Comparison of ENCODE assay signal across 8 cellular contexts in the genomic region with DNA sequence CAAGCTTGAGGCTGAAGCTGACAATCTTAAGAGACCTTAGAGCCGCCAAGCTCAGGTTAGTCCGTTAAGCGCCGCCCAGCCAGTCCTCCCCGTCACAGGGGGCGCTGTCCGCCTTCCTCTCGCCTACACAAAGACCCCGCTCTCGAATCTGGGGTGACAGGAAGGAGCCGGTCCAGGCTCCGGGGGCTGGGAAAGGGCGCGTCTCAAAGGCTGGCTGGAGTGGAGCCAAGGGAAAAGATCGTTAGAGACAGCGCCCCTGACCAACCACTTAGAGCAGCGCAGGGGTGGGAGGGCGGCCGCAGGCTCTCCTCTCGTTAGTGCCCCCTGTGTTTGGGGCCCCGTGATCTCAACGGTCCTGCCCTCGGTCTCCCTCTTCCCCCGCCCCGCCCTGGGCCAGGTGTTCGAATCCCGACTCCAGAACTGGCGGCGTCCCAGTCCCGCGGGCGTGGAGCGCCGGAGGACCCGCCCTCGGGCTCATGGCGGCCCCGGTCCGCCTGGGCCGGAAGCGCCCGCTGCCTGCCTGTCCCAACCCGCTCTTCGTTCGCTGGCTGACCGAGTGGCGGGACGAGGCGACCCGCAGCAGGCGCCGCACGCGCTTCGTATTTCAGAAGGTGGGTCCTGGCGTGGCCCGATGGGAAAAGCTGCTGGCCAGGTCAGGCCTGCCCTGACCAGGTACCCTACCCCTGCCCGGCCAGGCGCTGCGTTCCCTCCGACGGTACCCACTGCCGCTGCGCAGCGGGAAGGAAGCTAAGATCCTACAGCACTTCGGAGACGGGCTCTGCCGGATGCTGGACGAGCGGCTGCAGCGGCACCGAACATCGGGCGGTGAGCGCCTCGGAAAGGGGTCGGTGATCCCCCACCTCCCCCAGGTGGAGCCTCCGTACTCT. TPM values are rescaled to one million over a fixed set of nuclear protein-coding genes. Genes with fewer than 3 reads are reported as not detected.
DNase-seq lines count a peak whose midpoint lies in the region; ATAC-seq lines count a peak whose summit lies in the region.

A gene with protein sequence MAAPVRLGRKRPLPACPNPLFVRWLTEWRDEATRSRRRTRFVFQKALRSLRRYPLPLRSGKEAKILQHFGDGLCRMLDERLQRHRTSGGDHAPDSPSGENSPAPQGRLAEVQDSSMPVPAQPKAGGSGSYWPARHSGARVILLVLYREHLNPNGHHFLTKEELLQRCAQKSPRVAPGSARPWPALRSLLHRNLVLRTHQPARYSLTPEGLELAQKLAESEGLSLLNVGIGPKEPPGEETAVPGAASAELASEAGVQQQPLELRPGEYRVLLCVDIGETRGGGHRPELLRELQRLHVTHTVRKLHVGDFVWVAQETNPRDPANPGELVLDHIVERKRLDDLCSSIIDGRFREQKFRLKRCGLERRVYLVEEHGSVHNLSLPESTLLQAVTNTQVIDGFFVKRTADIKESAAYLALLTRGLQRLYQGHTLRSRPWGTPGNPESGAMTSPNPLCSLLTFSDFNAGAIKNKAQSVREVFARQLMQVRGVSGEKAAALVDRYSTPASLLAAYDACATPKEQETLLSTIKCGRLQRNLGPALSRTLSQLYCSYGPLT (plus strand): TSS at position 156 of the 887 bp plus-strand sequence. CDS start 321 bp downstream, at position 477.

- peak; percentile 36 for ATAC-seq in GM18517 (IDR thresholded peaks at IDR 0.05; ENCODE audit: unreplicated experiment)

- DNase-seq in 8988T = peak; percentile 99
- DNase-seq in HUDEP-2 (lab: John Stamatoyannopoulos, UW; ENCODE audit: unreplicated experiment in 76 of 76) = peak in 75 of 76 experiments; percentile 83 to 99 (median 96)
- DNase-seq in NOMO-1 treated with DMSO at 0.1 percent for 48 hours (lab: John Stamatoyannopoulos, UW; ENCODE audit: unreplicated experiment) = peak; percentile 97
- DNase-seq in effector CD8-positive, alpha-beta T cell (lab: John Stamatoyannopoulos, UW) = peak; percentile 93
- DNase-seq in medulla oblongata (ENCODE audit: extremely low spot score) = peak; percentile 97
- DNase-seq in stimulated activated CD4-positive, alpha-beta T cell treated with anti-CD3 and anti-CD28 coated beads, TNF-alpha, amount 100 ng/mL, for 48 hours (ENCODE audit: low read depth in 3 of 3) = peak; percentile 93 to 97 (median 94)

- POLR2A ChIA-PET in activated CD8-positive, alpha-beta memory T cell treated with anti-CD3 and anti-CD28 coated beads for 36 hours (lab: Charles Lee) = interaction anchor here (0.6 to 3.0 kb wide), 20 partner anchors 8 to 336 kb away, joined by 3 to 44 read pairs (median 5); partner anchors contain the start of genes CCDC85B, FAM89B, FIBP and FOSL1

- CTCF ChIA-PET in activated CD8-positive, alpha-beta memory T cell treated with anti-CD3 and anti-CD28 coated beads for 36 hours (lab: Charles Lee) = interaction anchor here (1.0 to 8.1 kb wide), 20 partner anchors 10 to 247 kb away, joined by 3 to 163 read pairs (median 4); partner anchors contain the start of genes CCDC85B and FIBP

RNA-seq across cellular contexts. Expression of the gene that starts here (rescaled TPM):
- total RNA-seq in activated CD8-positive, alpha-beta memory T cell treated with anti-CD3 and anti-CD28 coated beads for 36 hours = 10 to 100 TPM; 82.0 to 82.9 TPM

Comparison
In these comparisons a context has a peak if more than half of its experiments do, and no peak if none do; other contexts are left out.
1. Peak in every context shown above with its lines: DNase-seq and ATAC-seq.